Comparison of ENCODE assay signal across 8 cellular contexts in genomic region chr15:72237286-72238224, GRCh38. TPM values are rescaled to one million over a fixed set of nuclear protein-coding genes. Genes with fewer than 3 reads are reported as not detected.
DNase-seq lines count a peak whose midpoint lies in the region; ATAC-seq and TF ChIP-seq lines count a peak whose summit lies in the region.

No MANE protein-coding gene starts in this region.

- H3K4me1 Mint-ChIP-seq in activated T-cell treated with anti-CD3 and anti-CD28 coated beads, Interleukin-2, amount 50 U/mL, for 4 hours (ENCODE audit: low read depth): peaks cover 33% of the 10 kb centered on the region

- peak overlapping the region; percentile 63 to 64 for H3K4me3 ChIP-seq in foreskin fibroblast (ENCODE audit: low read depth in 1 of 2, low read length in 2 of 2)

- peaks cover 20% of the 10 kb centered on the region for H3K36me3 Mint-ChIP-seq in activated T-cell treated with anti-CD3 and anti-CD28 coated beads, Interleukin-2, amount 50 U/mL, for 4 hours (ENCODE audit: insufficient read depth)

- in situ Hi-C loops in GM13976 (cut with MboI; ENCODE audit: low sequenced_read_pairs, unreplicated experiment): no loop called here

- H3K4me3 Mint-ChIP-seq in activated T-cell treated with anti-CD3 and anti-CD28 coated beads, Interleukin-2, amount 50 U/mL, for 4 hours: peak overlapping the region; percentile 77

- DNase-seq in GM13976 (ENCODE audit: low spot score) (peak; percentile 53), OCI-M2 (lab: John Stamatoyannopoulos, UW; ENCODE audit: unreplicated experiment) (peak; percentile 39), foreskin fibroblast (peak; percentile 95 to 98), smooth muscle cell of the brain vasculature (ENCODE audit: low read depth, low spot score) (peak; percentile 84), NCI-H526 (lab: John Stamatoyannopoulos, UW) (no peak), cerebellum (ENCODE audit: low spot score) (no peak)
- DNase-seq in activated T-cell treated with anti-CD3 and anti-CD28 coated beads, Interleukin-2, amount 50 U/mL, for 4 hours: peak; percentile 55

- H3K27me3 Mint-ChIP-seq in activated T-cell treated with anti-CD3 and anti-CD28 coated beads, Interleukin-2, amount 50 U/mL, for 4 hours (ENCODE audit: low read depth): no peaks in the 10 kb centered on the region

- peak; percentile 79 for ATAC-seq in HG02798 (IDR thresholded peaks at IDR 0.05; ENCODE audit: poor library complexity, unreplicated experiment)
- ATAC-seq in activated T-cell treated with anti-CD3 and anti-CD28 coated beads, Interleukin-2, amount 50 U/mL, for 4 hours: peak; percentile 98

- no peaks in the 10 kb centered on the region for H3K9me3 Mint-ChIP-seq in activated T-cell treated with anti-CD3 and anti-CD28 coated beads, Interleukin-2, amount 50 U/mL, for 4 hours

- TF ChIP-seq CTCF in GM13976 (IDR thresholded peaks at IDR 0.05; ENCODE audit: borderline replicate concordance, control extremely low read depth, extremely low read depth, insufficient read depth, missing control alignments) (no peak), foreskin fibroblast (IDR thresholded peaks at IDR 0.05; ENCODE audit: low read depth, low read length) (no peak)

RNA-seq across cellular contexts. Expression of gene PKM, which starts 6.6 kb away (rescaled TPM):
- total RNA-seq in activated T-cell treated with anti-CD3 and anti-CD28 coated beads, Interleukin-2, amount 50 U/mL, for 4 hours: 1,000 to 10,000 TPM; 2,397 to 2,519 (median 2,398) TPM
- total RNA-seq in cerebellum: 327 TPM

RNA-seq across cellular contexts. Expression of gene PARP6, which starts 34.8 kb away (rescaled TPM):
- total RNA-seq in activated T-cell treated with anti-CD3 and anti-CD28 coated beads, Interleukin-2, amount 50 U/mL, for 4 hours: 10 to 100 TPM; 62.9 to 63.2 (median 62.9) TPM
- 68.8 TPM for total RNA-seq in cerebellum

RNA-seq across cellular contexts. Expression of gene GRAMD2A, which starts 40.0 kb away (rescaled TPM):
- total RNA-seq in activated T-cell treated with anti-CD3 and anti-CD28 coated beads, Interleukin-2, amount 50 U/mL, for 4 hours: not detected
- 0.36 TPM for total RNA-seq in cerebellum

Comparison
In these comparisons a context has a peak if more than half of its experiments do, and no peak if none do; other contexts are left out.
1. DNase-seq: peak in GM13976 (single experiment), OCI-M2 (single experiment), activated T-cell treated with anti-CD3 and anti-CD28 coated beads, Interleukin-2, amount 50 U/mL, for 4 hours (single experiment), foreskin fibroblast (2 of 2) and smooth muscle cell of the brain vasculature (single experiment); none in NCI-H526 (0 of 2) and cerebellum (single experiment).